In the genomic region with DNA sequence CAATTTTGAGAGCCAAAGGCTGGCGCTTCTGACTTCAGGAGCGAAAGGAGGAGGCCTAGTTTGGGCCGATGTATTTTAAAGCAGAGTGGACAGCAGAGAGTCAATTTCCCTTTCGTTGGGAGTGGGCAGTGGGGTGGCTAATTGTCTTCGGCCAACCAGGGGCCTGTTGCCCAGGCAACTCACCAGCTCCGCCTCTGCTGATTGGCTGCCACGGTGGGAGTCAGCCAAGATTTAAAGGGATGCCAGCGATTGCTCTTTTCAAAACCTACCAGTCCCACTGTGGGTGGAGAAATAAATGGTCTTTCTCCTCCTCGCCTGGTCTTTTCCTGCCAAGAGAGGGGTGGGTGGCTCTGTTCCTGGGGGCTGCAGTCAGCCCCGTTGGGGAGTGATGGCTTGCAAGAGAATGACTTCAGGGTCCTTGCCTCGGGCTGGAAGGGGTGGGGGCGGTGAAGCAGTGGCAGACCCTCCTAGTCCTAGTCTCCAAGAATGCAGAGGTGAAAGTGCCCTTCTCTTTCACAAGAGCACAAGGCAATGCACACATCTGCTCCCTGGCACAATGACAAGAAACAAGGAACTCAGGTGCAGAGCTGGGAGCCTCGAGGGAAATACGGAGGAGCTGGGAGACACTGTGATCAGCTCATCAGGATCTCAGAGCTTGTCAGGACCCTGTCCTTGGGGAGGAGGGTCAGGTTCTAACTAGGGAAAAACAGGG, we compare ENCODE assay signal across 8 cellular contexts. TPM values are rescaled to one million over a fixed set of nuclear protein-coding genes. Genes with fewer than 3 reads are reported as not detected.
DNase-seq lines count a peak whose midpoint lies in the region; ATAC-seq and TF ChIP-seq lines count a peak whose summit lies in the region.
"Had no signal": no experiment of that assay in that cellular context is flagged by ENCODE, and none has a peak within 500 bp of the region (broad histone marks: within the 10 kb centered on the region; RNA-seq: fewer than 3 reads in every experiment).

No MANE protein-coding gene starts in this region.

- POLR2A ChIA-PET in HEK293 (lab: Yijun Ruan, JAX): no interaction called here
- POLR2A ChIA-PET in SK-N-SH (lab: Yijun Ruan, JAX): interaction anchor here (1.0 kb wide), 1 partner anchor 77 kb away, joined by 4 read pairs; no protein-coding TSS in a partner anchor

- no peaks in the 10 kb centered on the region for H3K27me3 ChIP-seq in SK-N-SH (ENCODE audit: insufficient read depth)
- peaks cover 3 to 38% (median 8%) of the 10 kb centered on the region in 9 donors for H3K27me3 ChIP-seq in heart left ventricle

- H3K4me1 ChIP-seq in HEK293 (ENCODE audit: control insufficient read depth, insufficient read depth, low read length) (no peaks in the 10 kb centered on the region), SK-N-SH (ENCODE audit: control insufficient read depth in 1 of 2, insufficient read depth in 2 of 2, low read depth in 1 of 2, low read length in 1 of 2) (peaks cover 0 to 14% of the 10 kb centered on the region in 2 experiments; a peak in 1 of 4 replicates), heart left ventricle (peaks cover 0 to 16% (median 4%) of the 10 kb centered on the region in 12 donors)

- H2AFZ ChIP-seq in SK-N-SH (ENCODE audit: low read depth): no peak overlapping the region

- H3K27ac ChIP-seq in HEK293 (ENCODE audit: extremely low read depth, low read depth, low read length) (no peak overlapping the region), SK-N-SH (ENCODE audit: low read depth in 2 of 2, low read length in 1 of 2) (peak overlapping the region in 1 of 2 experiments; percentile 71; a peak in 2 of 4 replicates), heart left ventricle (no peak overlapping the region)

- H3K4me2 ChIP-seq in SK-N-SH: no peak overlapping the region

- CTCF ChIA-PET in HEK293 (lab: Yijun Ruan, JAX) (interaction anchor here (0.5 to 2.2 kb wide), 22 partner anchors 10 to 1119 kb away, joined by 3 to 41 read pairs (median 4); no protein-coding TSS in a partner anchor), SK-N-SH (lab: Yijun Ruan, JAX) (interaction anchor here (0.7 to 5.3 kb wide), 32 partner anchors 9 to 349 kb away, joined by 3 to 38 read pairs (median 6); a partner anchor contains a TSS)

- WGBS in SK-N-SH (ENCODE audit: low lambda C conversion rate): 41% methylated on average over 12 of the region's 14 CpGs
- 40 to 46% (median 42%) methylated on average over 9 to 14 of the region's 14 CpGs for WGBS in heart left ventricle, 4 donors

- H3K4me3 ChIP-seq in HEK293 (ENCODE audit: low read depth, low read length) (no peak overlapping the region), SK-N-SH (ENCODE audit: low read depth in 2 of 2, low read length in 1 of 2) (peak overlapping the region; percentile 2 to 5; a peak in 1 of 4 replicates), heart left ventricle (no peak overlapping the region)

- TF ChIP-seq RAD21 in SK-N-SH (IDR thresholded peaks at IDR 0.05; ENCODE audit: low read length): no peak

- TF ChIP-seq CTCF in HEK293 (tag by site-specific recombination; IDR thresholded peaks at IDR 0.05): no peak
- TF ChIP-seq CTCF in SK-N-SH (IDR thresholded peaks at IDR 0.05): no peak
- TF ChIP-seq CTCF in heart left ventricle (IDR thresholded peaks at IDR 0.05): no peak

- H3K9ac ChIP-seq in SK-N-SH: no peak overlapping the region

- ATAC-seq in heart left ventricle: peak in 3 of 4 donors; percentile 15 to 59 (median 25)
- ATAC-seq in sciatic nerve: peak; percentile 84
- ATAC-seq in HG03039 (IDR thresholded peaks at IDR 0.05; ENCODE audit: unreplicated experiment): no peak

- no peak for TF ChIP-seq EP300 in SK-N-SH (IDR thresholded peaks at IDR 0.05; ENCODE audit: borderline replicate concordance in 1 of 2, low read depth in 1 of 2, low read length in 1 of 2)

- intact Hi-C loops in heart left ventricle (cut with DNase I) (loop anchor here (1.0 to 5.0 kb wide), 5 partner anchors 46 to 51 kb away; no protein-coding TSS in a partner anchor), sciatic nerve (cut with DNase I) (no loop called here)

- DNase-seq in SK-N-SH (peak; percentile 93), heart left ventricle (peak in 3 of 5 donors; percentile 37 to 51 (median 41)), sciatic nerve (ENCODE audit: low spot score) (peak; percentile 72), AG08395 (ENCODE audit: low spot score) (no peak)
- no peak for DNase-seq in activated CD4-positive, CD25-positive, alpha-beta regulatory T cell treated with anti-CD3 and anti-CD28 coated beads, Interleukin-2, amount 50 U/mL, for 72 hours

- H3K36me3 ChIP-seq in HEK293 (ENCODE audit: control insufficient read depth in 2 of 2, insufficient read depth in 1 of 2, low read length in 2 of 2) (no peaks in the 10 kb centered on the region), SK-N-SH (replicated peaks in 1 of 2; ENCODE audit: control insufficient read depth in 1 of 2, insufficient read depth in 2 of 2, low read length in 1 of 2) (no peaks in the 10 kb centered on the region), heart left ventricle (no peaks in the 10 kb centered on the region)

- no peaks in the 10 kb centered on the region for H3K9me2 ChIP-seq in SK-N-SH

- no peaks in the 10 kb centered on the region for H3K9me3 ChIP-seq in HEK293 (ENCODE audit: control insufficient read depth, insufficient read depth, low read depth, low read length)
- H3K9me3 ChIP-seq in SK-N-SH: no peaks in the 10 kb centered on the region
- no peaks in the 10 kb centered on the region for H3K9me3 ChIP-seq in heart left ventricle

- H4K20me1 ChIP-seq in SK-N-SH (ENCODE audit: insufficient read depth): no peaks in the 10 kb centered on the region

- H3K79me2 ChIP-seq in SK-N-SH (ENCODE audit: insufficient read depth): no peaks in the 10 kb centered on the region

- no peaks in the 10 kb centered on the region for H3F3A ChIP-seq in SK-N-SH (replicated peaks; ENCODE audit: insufficient read depth)

- TF ChIP-seq POLR2A in heart left ventricle (IDR thresholded peaks at IDR 0.05): no peak

TF ChIP-seq in HEK293, 187 proteins besides CTCF, POLR2A, EP300 and RAD21:
- no peak for TF ChIP-seq ZNF239 (tag by site-specific recombination; IDR thresholded peaks at IDR 0.05)
- peak; percentile 8; the same call in 1 of the 2 replicates for TF ChIP-seq ZFHX2 (tag by site-specific recombination; conservative IDR thresholded peaks at IDR 0.05)

TF ChIP-seq in SK-N-SH, 30 proteins besides CTCF, POLR2A, EP300 and RAD21:
- no peak for TF ChIP-seq TEAD4 (IDR thresholded peaks at IDR 0.05; ENCODE audit: borderline replicate concordance, insufficient read depth)
- TF ChIP-seq NFIC (IDR thresholded peaks at IDR 0.05; ENCODE audit: borderline replicate concordance): no peak
- no peak for TF ChIP-seq TAF1 (IDR thresholded peaks at IDR 0.05; ENCODE audit: borderline replicate concordance, low read depth, low read length)
- peak; percentile 93 for TF ChIP-seq RFX5 (IDR thresholded peaks at IDR 0.05; ENCODE audit: low read length)
- TF ChIP-seq, protein P1, sequence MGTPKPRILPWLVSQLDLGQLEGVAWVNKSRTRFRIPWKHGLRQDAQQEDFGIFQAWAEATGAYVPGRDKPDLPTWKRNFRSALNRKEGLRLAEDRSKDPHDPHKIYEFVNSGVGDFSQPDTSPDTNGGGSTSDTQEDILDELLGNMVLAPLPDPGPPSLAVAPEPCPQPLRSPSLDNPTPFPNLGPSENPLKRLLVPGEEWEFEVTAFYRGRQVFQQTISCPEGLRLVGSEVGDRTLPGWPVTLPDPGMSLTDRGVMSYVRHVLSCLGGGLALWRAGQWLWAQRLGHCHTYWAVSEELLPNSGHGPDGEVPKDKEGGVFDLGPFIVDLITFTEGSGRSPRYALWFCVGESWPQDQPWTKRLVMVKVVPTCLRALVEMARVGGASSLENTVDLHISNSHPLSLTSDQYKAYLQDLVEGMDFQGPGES (IDR thresholded peaks at IDR 0.05; ENCODE audit: low read depth, low read length): peak; percentile 24; the same call in 1 of the 2 replicates

RNA-seq across cellular contexts. Expression of a gene that starts 37.7 kb away (rescaled TPM):
- polyA plus RNA-seq in SK-N-SH (2012; rRNA removed): not detected in 2 replicates
- not detected in 2 replicates for polyA plus RNA-seq in SK-N-SH (2012; cell fraction: cytosol; rRNA removed)
- polyA plus RNA-seq in SK-N-SH (2012; cell fraction: nucleus; rRNA removed): 0.04 TPM in 1 of 2 replicates, not detected in the other
- total RNA-seq in heart left ventricle: not detected
- polyA plus RNA-seq in heart left ventricle: not detected
- total RNA-seq in sciatic nerve: 8.6 TPM
- total RNA-seq: HFFc6 had no signal

RNA-seq across cellular contexts. Expression of a gene that starts 41.3 kb away (rescaled TPM):
- polyA plus RNA-seq in SK-N-SH (2012; rRNA removed) (0.72 and 1.0 TPM in 2 replicates), heart left ventricle (1 to 10 TPM in 1 of 2 donors, under 1 TPM in 1; 0.50 to 1.2 TPM)
- 0.40 and 0.96 TPM in 2 replicates for polyA plus RNA-seq in SK-N-SH (2012; cell fraction: cytosol; rRNA removed)
- polyA plus RNA-seq in SK-N-SH (2012; cell fraction: nucleus; rRNA removed): 2.4 and 2.7 TPM in 2 replicates
- total RNA-seq in heart left ventricle (1 to 10 TPM; 1.2 to 3.2 (median 2.4) TPM), sciatic nerve (10.1 TPM)
- total RNA-seq: HFFc6 had no signal

RNA-seq across cellular contexts. Expression of a gene that starts 51.7 kb away (rescaled TPM):
- polyA plus RNA-seq in SK-N-SH (2012; rRNA removed) (not detected in 2 replicates), heart left ventricle (under 1 TPM; 0.04 to 0.11 TPM)
- polyA plus RNA-seq in SK-N-SH (2012; cell fraction: cytosol; rRNA removed): not detected in 2 replicates
- polyA plus RNA-seq in SK-N-SH (2012; cell fraction: nucleus; rRNA removed): 0.05 and 0.14 TPM in 2 replicates
- total RNA-seq in heart left ventricle (not detected), sciatic nerve (0.98 TPM)

Comparison
In these comparisons a context has a peak if more than half of its experiments do, and no peak if none do; other contexts are left out.
1. H3K4me3 ChIP-seq: peak in SK-N-SH (2 of 2); none in HEK293 (single experiment) and heart left ventricle (0 of 12).
2. DNase-seq: peak in SK-N-SH (single experiment), heart left ventricle (3 of 5) and sciatic nerve (single experiment); none in activated CD4-positive, CD25-positive, alpha-beta regulatory T cell treated with anti-CD3 and anti-CD28 coated beads, Interleukin-2, amount 50 U/mL, for 72 hours (single experiment) and AG08395 (single experiment).